Comparison of ENCODE assay signal across 2 cellular contexts in the genomic region with DNA sequence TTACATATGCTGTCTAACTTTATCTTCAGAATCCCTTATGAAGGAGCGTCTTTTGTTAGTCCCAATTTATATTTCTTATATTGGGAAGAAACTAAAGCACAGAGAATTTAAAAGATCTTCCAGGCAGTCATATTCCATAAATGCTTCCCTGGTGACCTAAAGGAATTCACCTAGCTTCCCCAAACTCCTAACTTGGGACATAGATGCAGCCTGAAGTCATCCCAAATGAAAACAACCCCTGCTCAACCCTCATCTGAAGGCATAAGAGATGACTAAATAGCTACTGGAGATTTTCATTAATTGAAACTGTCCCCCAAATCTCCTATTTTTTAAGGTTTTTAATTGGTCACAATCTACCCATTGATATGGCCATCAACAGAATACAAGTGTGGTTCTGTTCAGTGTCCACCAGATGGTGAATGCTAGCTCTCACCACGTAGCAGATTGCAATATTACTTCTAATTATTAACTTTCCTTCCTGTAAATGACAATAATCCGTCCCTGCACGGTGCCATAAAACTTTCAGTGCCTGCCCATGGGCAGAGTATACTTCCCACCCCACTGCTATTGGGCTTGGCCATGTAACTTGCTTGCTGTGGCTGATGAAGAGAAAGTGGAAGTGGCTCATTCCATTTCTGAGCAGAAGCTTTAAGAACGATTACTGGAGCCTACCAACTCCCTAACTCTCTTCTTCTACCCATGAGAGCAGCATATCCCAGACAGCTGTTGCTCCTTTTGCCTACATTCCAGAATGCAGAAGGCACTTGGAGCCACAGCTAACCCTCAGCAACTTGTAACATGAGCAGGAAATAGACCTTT.
TF ChIP-seq lines count a peak whose summit lies in the region.

No MANE protein-coding gene starts in this region.

TF ChIP-seq in SK-N-SH, 30 proteins besides CTCF, POLR2A, EP300 and RAD21 (continued from another document):
- TF ChIP-seq, protein P1, sequence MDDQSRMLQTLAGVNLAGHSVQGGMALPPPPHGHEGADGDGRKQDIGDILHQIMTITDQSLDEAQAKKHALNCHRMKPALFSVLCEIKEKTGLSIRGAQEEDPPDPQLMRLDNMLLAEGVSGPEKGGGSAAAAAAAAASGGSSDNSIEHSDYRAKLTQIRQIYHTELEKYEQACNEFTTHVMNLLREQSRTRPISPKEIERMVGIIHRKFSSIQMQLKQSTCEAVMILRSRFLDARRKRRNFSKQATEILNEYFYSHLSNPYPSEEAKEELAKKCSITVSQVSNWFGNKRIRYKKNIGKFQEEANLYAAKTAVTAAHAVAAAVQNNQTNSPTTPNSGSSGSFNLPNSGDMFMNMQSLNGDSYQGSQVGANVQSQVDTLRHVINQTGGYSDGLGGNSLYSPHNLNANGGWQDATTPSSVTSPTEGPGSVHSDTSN (IDR thresholded peaks at IDR 0.05), result no peak
- TF ChIP-seq RXRA (IDR thresholded peaks at IDR 0.05; ENCODE audit: borderline replicate concordance, low read depth) (no peak), FOXJ3 (CRISPR knock-in tag; IDR thresholded peaks at IDR 0.05) (no peak), NRF1 (IDR thresholded peaks at IDR 0.05; ENCODE audit: low read depth, low read length) (no peak)
- TF ChIP-seq, protein P2, sequence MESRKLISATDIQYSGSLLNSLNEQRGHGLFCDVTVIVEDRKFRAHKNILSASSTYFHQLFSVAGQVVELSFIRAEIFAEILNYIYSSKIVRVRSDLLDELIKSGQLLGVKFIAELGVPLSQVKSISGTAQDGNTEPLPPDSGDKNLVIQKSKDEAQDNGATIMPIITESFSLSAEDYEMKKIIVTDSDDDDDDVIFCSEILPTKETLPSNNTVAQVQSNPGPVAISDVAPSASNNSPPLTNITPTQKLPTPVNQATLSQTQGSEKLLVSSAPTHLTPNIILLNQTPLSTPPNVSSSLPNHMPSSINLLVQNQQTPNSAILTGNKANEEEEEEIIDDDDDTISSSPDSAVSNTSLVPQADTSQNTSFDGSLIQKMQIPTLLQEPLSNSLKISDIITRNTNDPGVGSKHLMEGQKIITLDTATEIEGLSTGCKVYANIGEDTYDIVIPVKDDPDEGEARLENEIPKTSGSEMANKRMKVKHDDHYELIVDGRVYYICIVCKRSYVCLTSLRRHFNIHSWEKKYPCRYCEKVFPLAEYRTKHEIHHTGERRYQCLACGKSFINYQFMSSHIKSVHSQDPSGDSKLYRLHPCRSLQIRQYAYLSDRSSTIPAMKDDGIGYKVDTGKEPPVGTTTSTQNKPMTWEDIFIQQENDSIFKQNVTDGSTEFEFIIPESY (IDR thresholded peaks at IDR 0.05; ENCODE audit: borderline replicate concordance, low read depth), result no peak

TF ChIP-seq in SK-N-SH treated with all-trans-retinoic acid at 6 μM for 48 hours, 23 proteins besides CTCF, POLR2A, EP300 and RAD21 (continued from another document):
- TF ChIP-seq, protein P3, sequence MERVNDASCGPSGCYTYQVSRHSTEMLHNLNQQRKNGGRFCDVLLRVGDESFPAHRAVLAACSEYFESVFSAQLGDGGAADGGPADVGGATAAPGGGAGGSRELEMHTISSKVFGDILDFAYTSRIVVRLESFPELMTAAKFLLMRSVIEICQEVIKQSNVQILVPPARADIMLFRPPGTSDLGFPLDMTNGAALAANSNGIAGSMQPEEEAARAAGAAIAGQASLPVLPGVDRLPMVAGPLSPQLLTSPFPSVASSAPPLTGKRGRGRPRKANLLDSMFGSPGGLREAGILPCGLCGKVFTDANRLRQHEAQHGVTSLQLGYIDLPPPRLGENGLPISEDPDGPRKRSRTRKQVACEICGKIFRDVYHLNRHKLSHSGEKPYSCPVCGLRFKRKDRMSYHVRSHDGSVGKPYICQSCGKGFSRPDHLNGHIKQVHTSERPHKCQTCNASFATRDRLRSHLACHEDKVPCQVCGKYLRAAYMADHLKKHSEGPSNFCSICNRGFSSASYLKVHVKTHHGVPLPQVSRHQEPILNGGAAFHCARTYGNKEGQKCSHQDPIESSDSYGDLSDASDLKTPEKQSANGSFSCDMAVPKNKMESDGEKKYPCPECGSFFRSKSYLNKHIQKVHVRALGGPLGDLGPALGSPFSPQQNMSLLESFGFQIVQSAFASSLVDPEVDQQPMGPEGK (CRISPR knock-in tag; IDR thresholded peaks at IDR 0.05; ENCODE audit: borderline replicate concordance), result no peak
- no peak for TF ChIP-seq BACH2 (CRISPR knock-in tag; IDR thresholded peaks at IDR 0.05; ENCODE audit: borderline replicate concordance)
- no peak for TF ChIP-seq ZNF70 (CRISPR knock-in tag; IDR thresholded peaks at IDR 0.05)
- TF ChIP-seq SNAI2 (CRISPR knock-in tag; IDR thresholded peaks at IDR 0.05), result no peak
- TF ChIP-seq TCF4 (CRISPR knock-in tag; IDR thresholded peaks at IDR 0.05; ENCODE audit: borderline replicate concordance), result no peak
- no peak for TF ChIP-seq ZNF565 (CRISPR knock-in tag; conservative IDR thresholded peaks at IDR 0.05; ENCODE audit: low read depth)
- no peak for TF ChIP-seq PPARA (CRISPR knock-in tag; IDR thresholded peaks at IDR 0.05; ENCODE audit: borderline replicate concordance)
- no peak for TF ChIP-seq ZNF8 (CRISPR knock-in tag; IDR thresholded peaks at IDR 0.05)
- TF ChIP-seq ZC3H10 (CRISPR knock-in tag; IDR thresholded peaks at IDR 0.05), result no peak
- TF ChIP-seq, protein P4, sequence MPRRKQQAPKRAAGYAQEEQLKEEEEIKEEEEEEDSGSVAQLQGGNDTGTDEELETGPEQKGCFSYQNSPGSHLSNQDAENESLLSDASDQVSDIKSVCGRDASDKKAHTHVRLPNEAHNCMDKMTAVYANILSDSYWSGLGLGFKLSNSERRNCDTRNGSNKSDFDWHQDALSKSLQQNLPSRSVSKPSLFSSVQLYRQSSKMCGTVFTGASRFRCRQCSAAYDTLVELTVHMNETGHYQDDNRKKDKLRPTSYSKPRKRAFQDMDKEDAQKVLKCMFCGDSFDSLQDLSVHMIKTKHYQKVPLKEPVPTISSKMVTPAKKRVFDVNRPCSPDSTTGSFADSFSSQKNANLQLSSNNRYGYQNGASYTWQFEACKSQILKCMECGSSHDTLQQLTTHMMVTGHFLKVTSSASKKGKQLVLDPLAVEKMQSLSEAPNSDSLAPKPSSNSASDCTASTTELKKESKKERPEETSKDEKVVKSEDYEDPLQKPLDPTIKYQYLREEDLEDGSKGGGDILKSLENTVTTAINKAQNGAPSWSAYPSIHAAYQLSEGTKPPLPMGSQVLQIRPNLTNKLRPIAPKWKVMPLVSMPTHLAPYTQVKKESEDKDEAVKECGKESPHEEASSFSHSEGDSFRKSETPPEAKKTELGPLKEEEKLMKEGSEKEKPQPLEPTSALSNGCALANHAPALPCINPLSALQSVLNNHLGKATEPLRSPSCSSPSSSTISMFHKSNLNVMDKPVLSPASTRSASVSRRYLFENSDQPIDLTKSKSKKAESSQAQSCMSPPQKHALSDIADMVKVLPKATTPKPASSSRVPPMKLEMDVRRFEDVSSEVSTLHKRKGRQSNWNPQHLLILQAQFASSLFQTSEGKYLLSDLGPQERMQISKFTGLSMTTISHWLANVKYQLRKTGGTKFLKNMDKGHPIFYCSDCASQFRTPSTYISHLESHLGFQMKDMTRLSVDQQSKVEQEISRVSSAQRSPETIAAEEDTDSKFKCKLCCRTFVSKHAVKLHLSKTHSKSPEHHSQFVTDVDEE (CRISPR knock-in tag; IDR thresholded peaks at IDR 0.05), result no peak
- TF ChIP-seq TOX (CRISPR knock-in tag; IDR thresholded peaks at IDR 0.05; ENCODE audit: borderline replicate concordance), result no peak
- no peak for TF ChIP-seq ZFP30 (CRISPR knock-in tag; IDR thresholded peaks at IDR 0.05)
- no peak for TF ChIP-seq GLIS3 (CRISPR knock-in tag; IDR thresholded peaks at IDR 0.05)
- TF ChIP-seq ISL1 (CRISPR knock-in tag; IDR thresholded peaks at IDR 0.05), result no peak
- TF ChIP-seq, protein P5, sequence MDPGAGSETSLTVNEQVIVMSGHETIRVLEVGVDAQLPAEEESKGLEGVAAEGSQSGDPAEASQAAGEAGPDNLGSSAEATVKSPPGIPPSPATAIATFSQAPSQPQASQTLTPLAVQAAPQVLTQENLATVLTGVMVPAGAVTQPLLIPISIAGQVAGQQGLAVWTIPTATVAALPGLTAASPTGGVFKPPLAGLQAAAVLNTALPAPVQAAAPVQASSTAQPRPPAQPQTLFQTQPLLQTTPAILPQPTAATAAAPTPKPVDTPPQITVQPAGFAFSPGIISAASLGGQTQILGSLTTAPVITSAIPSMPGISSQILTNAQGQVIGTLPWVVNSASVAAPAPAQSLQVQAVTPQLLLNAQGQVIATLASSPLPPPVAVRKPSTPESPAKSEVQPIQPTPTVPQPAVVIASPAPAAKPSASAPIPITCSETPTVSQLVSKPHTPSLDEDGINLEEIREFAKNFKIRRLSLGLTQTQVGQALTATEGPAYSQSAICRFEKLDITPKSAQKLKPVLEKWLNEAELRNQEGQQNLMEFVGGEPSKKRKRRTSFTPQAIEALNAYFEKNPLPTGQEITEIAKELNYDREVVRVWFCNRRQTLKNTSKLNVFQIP (CRISPR knock-in tag; IDR thresholded peaks at IDR 0.05; ENCODE audit: borderline replicate concordance, low read depth), result no peak
- TF ChIP-seq OSR1 (CRISPR knock-in tag; IDR thresholded peaks at IDR 0.05), result no peak
- no peak for TF ChIP-seq ESRRG (CRISPR knock-in tag; IDR thresholded peaks at IDR 0.05)
